Comparison of ENCODE assay signal across 14 cellular contexts in the genomic region with DNA sequence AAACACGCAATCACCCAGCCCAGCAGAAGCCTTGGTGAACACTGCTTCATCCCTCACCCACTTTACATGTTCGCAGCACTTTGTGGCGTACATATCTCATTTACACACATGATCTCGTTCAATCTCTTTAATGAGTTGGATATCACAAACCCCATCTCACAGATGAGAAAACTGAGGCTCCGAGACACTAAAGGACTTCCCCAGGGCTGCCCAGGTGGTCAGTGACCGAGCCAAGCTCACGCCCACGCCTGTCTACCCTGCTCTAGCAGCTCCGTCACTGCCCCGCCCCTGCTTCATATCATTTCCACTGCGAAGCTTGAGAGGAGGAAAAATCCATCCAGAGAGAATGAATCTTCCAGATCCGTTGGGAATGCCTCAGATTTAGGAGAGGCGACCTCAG. TPM values are rescaled to one million over a fixed set of nuclear protein-coding genes. Genes with fewer than 3 reads are reported as not detected.
DNase-seq lines count a peak whose midpoint lies in the region; ATAC-seq, FAIRE-seq and TF ChIP-seq lines count a peak whose summit lies in the region.
"Had no signal": no experiment of that assay in that cellular context is flagged by ENCODE, and none has a peak within 500 bp of the region (broad histone marks: within the 10 kb centered on the region; RNA-seq: fewer than 3 reads in every experiment).

No MANE protein-coding gene starts in this region.

- H3K4me1 Mint-ChIP-seq in activated CD4-positive, alpha-beta memory T cell treated with anti-CD3 and anti-CD28 coated beads for 36 hours (ENCODE audit: low read depth), result peaks cover 21% of the 10 kb centered on the region
- H3K4me1 Mint-ChIP-seq in activated CD4-positive, alpha-beta memory T cell treated with anti-CD3 and anti-CD28 coated beads, Interleukin-2, amount 10 ng/mL, durations not matched to agents 7 days and 5 days, result peaks cover 23% of the 10 kb centered on the region

- no peaks in the 10 kb centered on the region for H3K9me3 ChIP-seq in GM12878 (replicated peaks; ENCODE audit: control insufficient read depth, insufficient read depth, low read length)
- no peaks in the 10 kb centered on the region for H3K9me3 ChIP-seq in transverse colon
- no peaks in the 10 kb centered on the region for H3K9me3 ChIP-seq in smooth muscle cell (replicated peaks; ENCODE audit: low read depth)
- H3K9me3 ChIP-seq: Caco-2, pancreas had no signal

- no peaks in the 10 kb centered on the region for H3K9me3 Mint-ChIP-seq in activated CD4-positive, alpha-beta memory T cell treated with anti-CD3 and anti-CD28 coated beads for 36 hours
- no peaks in the 10 kb centered on the region for H3K9me3 Mint-ChIP-seq in activated CD4-positive, alpha-beta memory T cell treated with anti-CD3 and anti-CD28 coated beads, Interleukin-2, amount 10 ng/mL, durations not matched to agents 7 days and 5 days
- H3K9me3 Mint-ChIP-seq: activated naive CD4-positive, alpha-beta T cell treated with anti-CD3 and anti-CD28 coated beads, Interleukin-2, amount 50 U/mL, for 24 hours; endodermal cell had no signal

- H2AFZ ChIP-seq in GM12878 (ENCODE audit: control insufficient read depth, low read depth, low read length) (no peak overlapping the region), smooth muscle cell (ENCODE audit: low read depth) (no peak overlapping the region)

- H3K4me1 ChIP-seq in GM12878 (ENCODE audit: control insufficient read depth, insufficient read depth, low read length), result peaks cover 17% of the 10 kb centered on the region
- H3K4me1 ChIP-seq in transverse colon, result peaks cover 0 to 21% (median 11%) of the 10 kb centered on the region in 4 donors
- no peaks in the 10 kb centered on the region for H3K4me1 ChIP-seq in smooth muscle cell (ENCODE audit: low read depth)
- H3K4me1 ChIP-seq: Caco-2, pancreas had no signal

- H3K27me3 Mint-ChIP-seq in activated CD4-positive, alpha-beta memory T cell treated with anti-CD3 and anti-CD28 coated beads for 36 hours, result peaks cover 2% of the 10 kb centered on the region
- peaks cover 22% of the 10 kb centered on the region for H3K27me3 Mint-ChIP-seq in activated CD4-positive, alpha-beta memory T cell treated with anti-CD3 and anti-CD28 coated beads, Interleukin-2, amount 10 ng/mL, durations not matched to agents 7 days and 5 days
- H3K27me3 Mint-ChIP-seq: activated naive CD4-positive, alpha-beta T cell treated with anti-CD3 and anti-CD28 coated beads, Interleukin-2, amount 50 U/mL, for 24 hours had no signal

- no peak for TF ChIP-seq CTCF in GM12878 (IDR thresholded peaks at IDR 0.05 in 2 of 3, conservative IDR thresholded peaks at IDR 0.05 in 1 of 3; ENCODE audit: control insufficient read depth in 2 of 3, extremely low read depth in 1 of 3, insufficient read depth in 1 of 3, low read depth in 3 of 3, low read length in 3 of 3)
- no peak for TF ChIP-seq CTCF in transverse colon (IDR thresholded peaks at IDR 0.05)
- no peak for TF ChIP-seq CTCF in smooth muscle cell (IDR thresholded peaks at IDR 0.05; ENCODE audit: borderline replicate concordance, insufficient read depth, poor library complexity, severe bottlenecking)

- POLR2A ChIA-PET in activated CD4-positive, alpha-beta memory T cell treated with anti-CD3 and anti-CD28 coated beads for 36 hours (lab: Charles Lee), result interaction anchor here (0.5 to 0.9 kb wide), 2 partner anchors 177 to 390 kb away, joined by 3 read pairs; partner anchors contain the start of gene IL10RA
- POLR2A ChIA-PET in activated CD4-positive, alpha-beta memory T cell treated with anti-CD3 and anti-CD28 coated beads, Interleukin-2, amount 10 ng/mL, durations not matched to agents 7 days and 5 days (lab: Charles Lee), result interaction anchor here (1.9 to 2.8 kb wide), 2 partner anchors 8 to 244 kb away, joined by 8 to 32 read pairs; no protein-coding TSS in a partner anchor
- POLR2A ChIA-PET in GM12878 (lab: Charles Lee), result interaction anchor here (0.6 to 2.8 kb wide), 4 partner anchors 9 to 380 kb away, joined by 3 to 47 read pairs (median 4); no protein-coding TSS in a partner anchor

- no TSS peak for BruUV-seq in GM12878 (replicated peaks; lab: Mats Ljungman, UMichigan)

- WGBS in GM12878 (ENCODE audit: insufficient coverage, insufficient replicate concordance, low lambda C conversion rate, missing lambda C conversion rate), result 41% methylated on average over 13 of the region's 13 CpGs
- 38 to 56% methylated on average over 7 to 13 of the region's 13 CpGs for WGBS in transverse colon (ENCODE audit: low coverage in 1 of 2), 2 donors
- WGBS in smooth muscle cell (ENCODE audit: low lambda C conversion rate), result 86% methylated on average over 13 of the region's 13 CpGs

- H4K20me1 ChIP-seq in GM12878 (ENCODE audit: control insufficient read depth, insufficient read depth) (no peaks in the 10 kb centered on the region), smooth muscle cell (ENCODE audit: low read depth) (no peaks in the 10 kb centered on the region)

- RAD21 ChIA-PET in GM12878 (lab: Charles Lee; ENCODE audit: unreplicated experiment), result interaction anchor here (0.6 to 6.4 kb wide), 20 partner anchors 8 to 678 kb away, joined by 3 to 273 read pairs (median 5); partner anchors contain the start of gene IL10RA

- H3K9ac ChIP-seq in GM12878 (ENCODE audit: control insufficient read depth, insufficient read depth, low read length) (no peak overlapping the region), smooth muscle cell (ENCODE audit: low read depth) (no peak overlapping the region)

- no peak overlapping the region for H3K4me3 ChIP-seq in GM12878
- H3K4me3 ChIP-seq in transverse colon, result no peak overlapping the region
- no peak overlapping the region for H3K4me3 ChIP-seq in smooth muscle cell
- H3K4me3 ChIP-seq: pancreas had no signal

- H3K36me3 ChIP-seq in GM12878 (ENCODE audit: control insufficient read depth in 2 of 2, insufficient read depth in 2 of 2, low read length in 1 of 2), result no peaks in the 10 kb centered on the region
- H3K36me3 ChIP-seq in transverse colon, result no peaks in the 10 kb centered on the region
- no peaks in the 10 kb centered on the region for H3K36me3 ChIP-seq in smooth muscle cell (ENCODE audit: low read depth)
- H3K36me3 ChIP-seq: pancreas had no signal

- TF ChIP-seq EP300 in GM12878 (IDR thresholded peaks at IDR 0.05; ENCODE audit: borderline replicate concordance in 1 of 2, control insufficient read depth in 1 of 2, low read depth in 2 of 2, low read length in 2 of 2), result no peak
- TF ChIP-seq EP300 in transverse colon (IDR thresholded peaks at IDR 0.05; ENCODE audit: low read depth), result no peak

- peak overlapping the region; percentile 2 for H3K4me3 Mint-ChIP-seq in activated CD4-positive, alpha-beta memory T cell treated with anti-CD3 and anti-CD28 coated beads for 36 hours
- H3K4me3 Mint-ChIP-seq in activated CD4-positive, alpha-beta memory T cell treated with anti-CD3 and anti-CD28 coated beads, Interleukin-2, amount 10 ng/mL, durations not matched to agents 7 days and 5 days, result no peak overlapping the region
- H3K4me3 Mint-ChIP-seq: activated naive CD4-positive, alpha-beta T cell treated with anti-CD3 and anti-CD28 coated beads, Interleukin-2, amount 50 U/mL, for 24 hours; endodermal cell had no signal

- SMC1A ChIA-PET in GM12878 (lab: Charles Lee; ENCODE audit: uncharacterized antibody, unreplicated experiment), result interaction anchor here (0.6 to 12.1 kb wide), 24 partner anchors 9 to 383 kb away, joined by 3 to 318 read pairs (median 6); no protein-coding TSS in a partner anchor

- H3K36me3 Mint-ChIP-seq in activated CD4-positive, alpha-beta memory T cell treated with anti-CD3 and anti-CD28 coated beads for 36 hours, result no peaks in the 10 kb centered on the region
- no peaks in the 10 kb centered on the region for H3K36me3 Mint-ChIP-seq in activated CD4-positive, alpha-beta memory T cell treated with anti-CD3 and anti-CD28 coated beads, Interleukin-2, amount 10 ng/mL, durations not matched to agents 7 days and 5 days (ENCODE audit: low read depth)
- H3K36me3 Mint-ChIP-seq: activated naive CD4-positive, alpha-beta T cell treated with anti-CD3 and anti-CD28 coated beads, Interleukin-2, amount 50 U/mL, for 24 hours had no signal

- H3K27me3 ChIP-seq in GM12878 (replicated peaks in 1 of 2; ENCODE audit: control insufficient read depth in 2 of 2, insufficient read depth in 2 of 2, low read length in 1 of 2) (no peaks in the 10 kb centered on the region), transverse colon (no peaks in the 10 kb centered on the region), smooth muscle cell (ENCODE audit: low read depth) (no peaks in the 10 kb centered on the region)
- H3K27me3 ChIP-seq: pancreas had no signal

- TF ChIP-seq POLR2A in GM12878 (IDR thresholded peaks at IDR 0.05; ENCODE audit: low read depth, low read length) (no peak), transverse colon (IDR thresholded peaks at IDR 0.05) (no peak)

- FAIRE-seq in GM12878 (lab: Jason Lieb, UNC), result no peak
- FAIRE-seq: pancreas had no signal

- intact Hi-C loops in activated CD4-positive, alpha-beta memory T cell treated with anti-CD3 and anti-CD28 coated beads for 36 hours (cut with micrococcal nuclease), result loop anchor here (1.0 to 5.0 kb wide), 2 partner anchors 9 to 381 kb away; no protein-coding TSS in a partner anchor
- intact Hi-C loops in GM12878 (cut with micrococcal nuclease; ENCODE audit: unreplicated experiment), result loop anchor here (5.0 kb wide), 1 partner anchor 381 kb away; no protein-coding TSS in a partner anchor
- intact Hi-C loops in left ventricle myocardium superior (cut with micrococcal nuclease), result loop anchor here (5.0 kb wide), 1 partner anchor 381 kb away; no protein-coding TSS in a partner anchor
- intact Hi-C loops in transverse colon (cut with DNase I; ENCODE audit: low total_unique reads), result no loop called here

- no peak overlapping the region for H3K27ac Mint-ChIP-seq in activated CD4-positive, alpha-beta memory T cell treated with anti-CD3 and anti-CD28 coated beads for 36 hours
- no peak overlapping the region for H3K27ac Mint-ChIP-seq in activated CD4-positive, alpha-beta memory T cell treated with anti-CD3 and anti-CD28 coated beads, Interleukin-2, amount 10 ng/mL, durations not matched to agents 7 days and 5 days
- H3K27ac Mint-ChIP-seq: activated naive CD4-positive, alpha-beta T cell treated with anti-CD3 and anti-CD28 coated beads, Interleukin-2, amount 50 U/mL, for 24 hours; endodermal cell had no signal

- CTCF ChIA-PET in activated CD4-positive, alpha-beta memory T cell treated with anti-CD3 and anti-CD28 coated beads for 36 hours (lab: Charles Lee), result interaction anchor here (0.8 to 6.5 kb wide), 17 partner anchors 8 to 383 kb away, joined by 3 to 187 read pairs (median 5); partner anchors contain the start of genes FXYD2 and IL10RA
- CTCF ChIA-PET in activated CD4-positive, alpha-beta memory T cell treated with anti-CD3 and anti-CD28 coated beads, Interleukin-2, amount 10 ng/mL, durations not matched to agents 7 days and 5 days (lab: Charles Lee), result interaction anchor here (0.8 to 8.2 kb wide), 14 partner anchors 11 to 383 kb away, joined by 3 to 189 read pairs (median 10); partner anchors contain the start of gene FXYD2
- CTCF ChIA-PET in GM12878 (lab: Yijun Ruan, JAX), result interaction anchor here (0.9 to 8.8 kb wide), 24 partner anchors 9 to 406 kb away, joined by 3 to 360 read pairs (median 9); partner anchors contain the start of genes FXYD2 and IL10RA

- TF ChIP-seq RAD21 in GM12878 (IDR thresholded peaks at IDR 0.05; ENCODE audit: insufficient read depth, low read depth, low read length), result no peak

- H3K79me2 ChIP-seq in GM12878 (ENCODE audit: control insufficient read depth, insufficient read depth, low read length) (no peaks in the 10 kb centered on the region), smooth muscle cell (ENCODE audit: low read depth) (no peaks in the 10 kb centered on the region)

- H3F3A ChIP-seq in smooth muscle cell (ENCODE audit: low read depth), result no peaks in the 10 kb centered on the region

- H3K27ac ChIP-seq in GM12878 (ENCODE audit: control insufficient read depth, insufficient read depth) (no peak overlapping the region), transverse colon (peak overlapping the region; percentile 15 to 71 (median 46)), smooth muscle cell (ENCODE audit: low read depth) (no peak overlapping the region)
- H3K27ac ChIP-seq: pancreas had no signal

- DNase-seq in activated CD4-positive, alpha-beta memory T cell treated with anti-CD3 and anti-CD28 coated beads for 36 hours, result no peak
- DNase-seq in activated CD4-positive, alpha-beta memory T cell treated with anti-CD3 and anti-CD28 coated beads, Interleukin-2, amount 10 ng/mL, durations not matched to agents 7 days and 5 days, result no peak
- DNase-seq in GM12878 (ENCODE audit: low read depth, low spot score) (no peak), left ventricle myocardium superior (peak; percentile 59), transverse colon (peak; percentile 53), T-helper 9 cell (no peak), smooth muscle cell (lab: John Stamatoyannopoulos, UW; ENCODE audit: unreplicated experiment) (no peak), midbrain (lab: John Stamatoyannopoulos, UW) (no peak)
- DNase-seq: pancreas; stimulated activated CD4-positive, alpha-beta T cell treated with anti-CD3 and anti-CD28 coated beads, Interleukin-12 subunit alpha, Interleukin-12 subunit beta, amount 100 ng/mL, for 4 hours had no signal

- H3K4me2 ChIP-seq in GM12878 (ENCODE audit: control insufficient read depth, insufficient read depth) (no peak overlapping the region), smooth muscle cell (no peak overlapping the region)

- peak; percentile 80 for ATAC-seq in GM12878
- ATAC-seq in left ventricle myocardium superior, result peak; percentile 59

- in situ Hi-C loops in GM12878 (cut with MboI), result no loop called here
- in situ Hi-C loops in transverse colon (cut with MboI; ENCODE audit: low pct_ligation_motif_present in 1 of 4, low pct_unique_long_range_greater_than_20kb in 1 of 4, low sequenced_read_pairs in 3 of 4), result loop anchor here in 3 of 4 donors (10.0 to 25.0 kb wide), 4 partner anchors 246 to 371 kb away; no protein-coding TSS in a partner anchor

RNA-seq across cellular contexts. Expression of gene DSCAML1, which starts 11.8 kb away (rescaled TPM):
- under 1 TPM; 0.29 to 0.67 TPM for total RNA-seq in activated CD4-positive, alpha-beta memory T cell treated with anti-CD3 and anti-CD28 coated beads for 36 hours
- under 1 TPM in 1 of 2 experiments, not detected in 1; 0.03 TPM for total RNA-seq in activated CD4-positive, alpha-beta memory T cell treated with anti-CD3 and anti-CD28 coated beads, Interleukin-2, amount 10 ng/mL, durations not matched to agents 7 days and 5 days
- total RNA-seq in GM12878 (2013; cell fraction: nucleolus; rRNA removed), result 0.48 and 1.6 TPM in 2 replicates
- 0.06 and 0.11 TPM in 2 replicates for total RNA-seq in GM12878 (2014; rRNA removed)
- 0.05 and 0.09 TPM in 2 replicates for total RNA-seq in GM12878 (2014; rRNA removed; fragmentation: Illumina TruSeq; extraction: Trizol)
- 0.13 TPM in 2 replicates for total RNA-seq in GM12878 (2021)
- polyA plus RNA-seq in GM12878 (2011; ENCODE audit: low read depth), result 0.03 TPM
- 0.18 and 0.20 TPM in 2 replicates for polyA plus RNA-seq in GM12878 (2011; rRNA removed)
- 0.39 and 0.47 TPM in 2 replicates for polyA plus RNA-seq in GM12878 (2011; cell fraction: cytosol; rRNA removed)
- 1.5 TPM in 2 replicates for polyA plus RNA-seq in GM12878 (2011; cell fraction: nucleus; rRNA removed)
- polyA plus RNA-seq in GM12878 (2012), result 0.15 and 0.39 TPM in 2 replicates
- 0.06 and 0.11 TPM in 2 replicates for polyA plus RNA-seq in GM12878 (2014; fragmentation: Illumina TruSeq; extraction: Trizol)
- polyA plus RNA-seq in GM12878 (2014; fragmentation: Nextera tagmentation; extraction: Ambion mirVana), result under 1 TPM in 1 of 2 experiments, not detected in 1; 0.03 TPM
- polyA plus RNA-seq in GM12878 (2014; rRNA removed), result 0.06 and 0.10 TPM in 2 replicates
- polyA plus RNA-seq in GM12878 (2016; fragmentation: Nextera tagmentation; extraction: Ambion mirVana), result under 1 TPM; 0.03 TPM
- polyA minus RNA-seq in GM12878 (2011; rRNA and poly(A)+ RNA removed), result 0.26 and 0.80 TPM in 2 replicates
- polyA minus RNA-seq in GM12878 (2011; cell fraction: cytosol; rRNA and poly(A)+ RNA removed), result 0.27 TPM in 1 of 2 replicates, not detected in the other
- 2.3 and 3.7 TPM in 2 replicates for polyA minus RNA-seq in GM12878 (2011; cell fraction: nucleus; rRNA and poly(A)+ RNA removed)
- total RNA-seq in left ventricle myocardium superior, result 1.2 TPM
- 1 to 10 TPM; 2.9 to 5.8 (median 3.3) TPM for total RNA-seq in transverse colon
- total RNA-seq in smooth muscle cell, result 0.04 and 0.22 TPM in 2 replicates
- polyA plus RNA-seq in smooth muscle cell, result 0.37 TPM in 1 of 2 replicates, not detected in the other
- total RNA-seq: A673, Caco-2 had no signal

RNA-seq across cellular contexts. Expression of gene FXYD2, which starts 15.8 kb away (rescaled TPM):
- not detected for total RNA-seq in activated CD4-positive, alpha-beta memory T cell treated with anti-CD3 and anti-CD28 coated beads for 36 hours
- under 1 TPM; 0.33 to 0.48 TPM for total RNA-seq in activated CD4-positive, alpha-beta memory T cell treated with anti-CD3 and anti-CD28 coated beads, Interleukin-2, amount 10 ng/mL, durations not matched to agents 7 days and 5 days
- 0.56 and 0.64 TPM in 2 replicates for total RNA-seq in GM12878 (2013; cell fraction: nucleolus; rRNA removed)
- total RNA-seq in GM12878 (2014; rRNA removed), result 3.6 and 3.8 TPM in 2 replicates
- total RNA-seq in GM12878 (2014; rRNA removed; fragmentation: Illumina TruSeq; extraction: Trizol), result 1.2 and 1.5 TPM in 2 replicates
- total RNA-seq in GM12878 (2021), result 1.8 and 2.0 TPM in 2 replicates
- 3.6 TPM for polyA plus RNA-seq in GM12878 (2011; ENCODE audit: low read depth)
- polyA plus RNA-seq in GM12878 (2011; rRNA removed), result 3.2 and 4.5 TPM in 2 replicates
- 9.8 TPM in 2 replicates for polyA plus RNA-seq in GM12878 (2011; cell fraction: cytosol; rRNA removed)
- polyA plus RNA-seq in GM12878 (2011; cell fraction: nucleus; rRNA removed), result 2.4 and 8.4 TPM in 2 replicates
- 4.5 and 6.7 TPM in 2 replicates for polyA plus RNA-seq in GM12878 (2012)
- polyA plus RNA-seq in GM12878 (2014; fragmentation: Illumina TruSeq; extraction: Trizol), result 1.9 TPM in 1 of 2 replicates, not detected in the other
- 1 to 10 TPM; 1.6 to 1.9 TPM for polyA plus RNA-seq in GM12878 (2014; fragmentation: Nextera tagmentation; extraction: Ambion mirVana)
- 2.0 and 2.9 TPM in 2 replicates for polyA plus RNA-seq in GM12878 (2014; rRNA removed)
- polyA plus RNA-seq in GM12878 (2016; fragmentation: Nextera tagmentation; extraction: Ambion mirVana), result 1 to 10 TPM; 3.3 to 4.1 TPM
- 2.9 and 5.7 TPM in 2 replicates for polyA minus RNA-seq in GM12878 (2011; rRNA and poly(A)+ RNA removed)
- not detected in 2 replicates for polyA minus RNA-seq in GM12878 (2011; cell fraction: cytosol; rRNA and poly(A)+ RNA removed)
- polyA minus RNA-seq in GM12878 (2011; cell fraction: nucleus; rRNA and poly(A)+ RNA removed), result 1.5 and 1.9 TPM in 2 replicates
- total RNA-seq in left ventricle myocardium superior, result 1.4 TPM
- total RNA-seq in transverse colon, result 1 to 10 TPM in 2 of 4 donors, under 1 TPM in 1, not detected in 1; 0.64 to 1.2 (median 1.1) TPM
- 0.40 TPM in 1 of 2 replicates, not detected in the other for total RNA-seq in smooth muscle cell
- 1.00 and 2.3 TPM in 2 replicates for polyA plus RNA-seq in smooth muscle cell
- total RNA-seq: A673 had no signal

Comparison
In these comparisons a context has a peak if more than half of its experiments do, and no peak if none do; other contexts are left out.
1. DNase-seq: peak in left ventricle myocardium superior (single experiment) and transverse colon (single experiment); none in activated CD4-positive, alpha-beta memory T cell treated with anti-CD3 and anti-CD28 coated beads for 36 hours (single experiment), activated CD4-positive, alpha-beta memory T cell treated with anti-CD3 and anti-CD28 coated beads, Interleukin-2, amount 10 ng/mL, durations not matched to agents 7 days and 5 days (single experiment), GM12878 (single experiment), T-helper 9 cell (single experiment), smooth muscle cell (single experiment) and midbrain (single experiment).
2. H3K27ac ChIP-seq: peak in transverse colon (4 of 4); none in GM12878 (single experiment) and smooth muscle cell (single experiment).